32 cellular contexts compared by ENCODE assay signal in genomic region chr11:81476345-81476744, GRCh38.
"Had no signal": no experiment of that assay in that cellular context is flagged by ENCODE, and none has a peak within 500 bp of the region (broad histone marks: within the 10 kb centered on the region; RNA-seq: fewer than 3 reads in every experiment).

No MANE protein-coding gene starts in this region.

- H3K9me3 Mint-ChIP-seq: activated B cell treated with CpG ODN at 0.5 μM for 24 hours; activated CD4-positive, alpha-beta T cell treated with anti-CD3 and anti-CD28 coated beads, Interleukin-2, amount 10 ng/mL, durations not matched to agents 24 days and 14 days; activated naive CD4-positive, alpha-beta T cell treated with anti-CD3 and anti-CD28 coated beads, Interleukin-2, amount 10 ng/mL, durations not matched to agents 7 days and 5 days; activated naive CD4-positive, alpha-beta T cell treated with anti-CD3 and anti-CD28 coated beads, Interleukin-2, amount 50 U/mL, for 24 hours; activated naive CD8-positive, alpha-beta T cell treated with anti-CD3 and anti-CD28 coated beads, Interleukin-2, amount 10 ng/mL, durations not matched to agents 7 days and 5 days; activated naive CD8-positive, alpha-beta T cell treated with anti-CD3 and anti-CD28 coated beads, Interleukin-2, amount 50 U/mL, for 24 hours; activated T-cell treated with anti-CD3 and anti-CD28 coated beads, Interleukin-2, amount 50 U/mL, for 24 hours; activated T-helper 2 cell treated with anti-CD3 and anti-CD28 coated beads, Interferon-gamma antibody, Interleukin-2, Interleukin-4, amounts not matched to agents 10 μg/mL and 5 μg/mL and 100 μg/mL, durations not matched to agents 14 hours and 24 hours and 36 hours; brain; T-helper 1 cell treated with Interleukin-12 subunit alpha and Interleukin-12 subunit beta and Interleukin-4 antibody, amounts not matched to agents 30 μg/mL and 1 μg/mL, for 36 hours; T-helper 2 cell treated with Interferon-gamma antibody and Interleukin-4, amounts not matched to agents 5 μg/mL and 100 μg/mL, for 36 hours had no signal

- H3K9me3 ChIP-seq: ascending aorta had no signal

- H3K36me3 Mint-ChIP-seq: activated CD8-positive, alpha-beta memory T cell treated with anti-CD3 and anti-CD28 coated beads, Interleukin-2, amount 10 ng/mL, durations not matched to agents 7 days and 5 days; activated naive CD4-positive, alpha-beta T cell treated with anti-CD3 and anti-CD28 coated beads, Interleukin-2, amount 10 ng/mL, durations not matched to agents 7 days and 5 days; activated naive CD4-positive, alpha-beta T cell treated with anti-CD3 and anti-CD28 coated beads, Interleukin-2, amount 50 U/mL, for 24 hours; activated naive CD8-positive, alpha-beta T cell; activated naive CD8-positive, alpha-beta T cell treated with anti-CD3 and anti-CD28 coated beads, Interleukin-2, amount 10 ng/mL, durations not matched to agents 7 days and 5 days; brain had no signal

- DNase-seq: activated B cell treated with CpG ODN at 0.5 μM for 24 hours; activated CD4-positive, alpha-beta memory T cell treated with anti-CD3 and anti-CD28 coated beads, Interleukin-2, amount 10 ng/mL, durations not matched to agents 7 days and 5 days; activated CD4-positive, alpha-beta T cell treated with anti-CD3 and anti-CD28 coated beads for 4 hours; activated CD4-positive, alpha-beta T cell treated with anti-CD3 and anti-CD28 coated beads, Interleukin-2, amount 10 ng/mL, durations not matched to agents 24 days and 14 days; activated CD4-positive, alpha-beta T cell treated with anti-CD3 and anti-CD28 coated beads, Interleukin-2, amount 50 U/mL, for 48 hours; activated CD4-positive, CD25-positive, alpha-beta regulatory T cell treated with anti-CD3 and anti-CD28 coated beads, Interleukin-2, amount 50 U/mL, for 72 hours; activated CD8-positive, alpha-beta memory T cell treated with anti-CD3 and anti-CD28 coated beads for 24 hours; activated CD8-positive, alpha-beta memory T cell treated with anti-CD3 and anti-CD28 coated beads, Interleukin-2, amount 10 ng/mL, durations not matched to agents 7 days and 5 days; activated CD8-positive, alpha-beta memory T cell treated with anti-CD3 and anti-CD28 coated beads, Interleukin-2, amount 50 U/mL, for 48 hours; activated CD8-positive, alpha-beta T cell treated with anti-CD3 and anti-CD28 coated beads, Interleukin-2, amount 10 ng/mL, durations not matched to agents 7 days and 5 days; activated effector memory CD4-positive, alpha-beta T cell treated with Interleukin-2 at 50 U/mL for 16 hours; activated gamma-delta T cell; activated naive CD4-positive, alpha-beta T cell treated with anti-CD3 and anti-CD28 coated beads, Interleukin-2, amount 10 ng/mL, durations not matched to agents 7 days and 5 days; activated naive CD4-positive, alpha-beta T cell treated with Interleukin-2 at 50 U/mL for 16 hours; activated naive CD8-positive, alpha-beta T cell treated with anti-CD3 and anti-CD28 coated beads, Interleukin-2, amount 10 ng/mL, durations not matched to agents 7 days and 5 days; activated naive CD8-positive, alpha-beta T cell treated with anti-CD3 and anti-CD28 coated beads, Interleukin-2, amount 50 U/mL, for 24 hours; activated T-cell treated with anti-CD3 and anti-CD28 coated beads, Interleukin-2, amount 50 U/mL, for 24 hours; activated T-cell treated with anti-CD3 and anti-CD28 coated beads, Interleukin-2, amount 50 U/mL, for 48 hours; amygdala; anterior cingulate cortex; central memory CD4-positive, alpha-beta T cell; T-helper 1 cell; T-helper 2 cell; T-helper 9 cell had no signal

- H3K4me3 ChIP-seq: ascending aorta had no signal

- H3K36me3 ChIP-seq: ascending aorta had no signal

- H3K4me3 Mint-ChIP-seq: activated B cell treated with CpG ODN at 0.5 μM for 24 hours; activated CD4-positive, alpha-beta memory T cell treated with anti-CD3 and anti-CD28 coated beads, Interleukin-2, amount 10 ng/mL, durations not matched to agents 7 days and 5 days; activated CD4-positive, alpha-beta T cell treated with anti-CD3 and anti-CD28 coated beads, Interleukin-2, amount 10 ng/mL, durations not matched to agents 24 days and 14 days; activated CD8-positive, alpha-beta memory T cell treated with anti-CD3 and anti-CD28 coated beads, Interleukin-2, amount 10 ng/mL, durations not matched to agents 7 days and 5 days; activated CD8-positive, alpha-beta T cell treated with anti-CD3 and anti-CD28 coated beads, Interleukin-2, amount 10 ng/mL, durations not matched to agents 7 days and 5 days; activated naive CD4-positive, alpha-beta T cell treated with anti-CD3 and anti-CD28 coated beads, Interleukin-2, amount 10 ng/mL, durations not matched to agents 7 days and 5 days; activated naive CD4-positive, alpha-beta T cell treated with anti-CD3 and anti-CD28 coated beads, Interleukin-2, amount 50 U/mL, for 24 hours; activated naive CD8-positive, alpha-beta T cell; activated naive CD8-positive, alpha-beta T cell treated with anti-CD3 and anti-CD28 coated beads, Interleukin-2, amount 10 ng/mL, durations not matched to agents 7 days and 5 days; activated naive CD8-positive, alpha-beta T cell treated with anti-CD3 and anti-CD28 coated beads, Interleukin-2, amount 50 U/mL, for 24 hours; activated T-cell treated with anti-CD3 and anti-CD28 coated beads, Interleukin-2, amount 50 U/mL, for 24 hours; brain; T-helper 1 cell treated with Interleukin-12 subunit alpha and Interleukin-12 subunit beta and Interleukin-4 antibody, amounts not matched to agents 30 μg/mL and 1 μg/mL, for 36 hours; T-helper 2 cell treated with Interferon-gamma antibody and Interleukin-4, amounts not matched to agents 5 μg/mL and 100 μg/mL, for 36 hours had no signal

- H3K27me3 ChIP-seq: ascending aorta had no signal

- H3K27ac Mint-ChIP-seq: activated B cell treated with CpG ODN at 0.5 μM for 24 hours; activated CD4-positive, alpha-beta memory T cell treated with anti-CD3 and anti-CD28 coated beads, Interleukin-2, amount 10 ng/mL, durations not matched to agents 7 days and 5 days; activated CD4-positive, alpha-beta T cell treated with anti-CD3 and anti-CD28 coated beads, Interleukin-2, amount 10 ng/mL, durations not matched to agents 24 days and 14 days; activated CD8-positive, alpha-beta memory T cell treated with anti-CD3 and anti-CD28 coated beads, Interleukin-2, amount 10 ng/mL, durations not matched to agents 7 days and 5 days; activated CD8-positive, alpha-beta T cell treated with anti-CD3 and anti-CD28 coated beads, Interleukin-2, amount 10 ng/mL, durations not matched to agents 7 days and 5 days; activated naive CD4-positive, alpha-beta T cell treated with anti-CD3 and anti-CD28 coated beads, Interleukin-2, amount 10 ng/mL, durations not matched to agents 7 days and 5 days; activated naive CD4-positive, alpha-beta T cell treated with anti-CD3 and anti-CD28 coated beads, Interleukin-2, amount 50 U/mL, for 24 hours; activated naive CD8-positive, alpha-beta T cell; activated naive CD8-positive, alpha-beta T cell treated with anti-CD3 and anti-CD28 coated beads, Interleukin-2, amount 10 ng/mL, durations not matched to agents 7 days and 5 days; activated naive CD8-positive, alpha-beta T cell treated with anti-CD3 and anti-CD28 coated beads, Interleukin-2, amount 50 U/mL, for 24 hours; activated T-cell treated with anti-CD3 and anti-CD28 coated beads, Interleukin-2, amount 50 U/mL, for 24 hours; activated T-helper 2 cell treated with anti-CD3 and anti-CD28 coated beads, Interferon-gamma antibody, Interleukin-2, Interleukin-4, amounts not matched to agents 10 μg/mL and 5 μg/mL and 100 μg/mL, durations not matched to agents 14 hours and 24 hours and 36 hours; brain; T-helper 1 cell treated with Interleukin-12 subunit alpha and Interleukin-12 subunit beta and Interleukin-4 antibody, amounts not matched to agents 30 μg/mL and 1 μg/mL, for 36 hours; T-helper 2 cell treated with Interferon-gamma antibody and Interleukin-4, amounts not matched to agents 5 μg/mL and 100 μg/mL, for 36 hours had no signal

- H3K27me3 Mint-ChIP-seq: activated B cell treated with CpG ODN at 0.5 μM for 24 hours; activated CD4-positive, alpha-beta memory T cell treated with anti-CD3 and anti-CD28 coated beads, Interleukin-2, amount 10 ng/mL, durations not matched to agents 7 days and 5 days; activated CD4-positive, alpha-beta T cell treated with anti-CD3 and anti-CD28 coated beads, Interleukin-2, amount 10 ng/mL, durations not matched to agents 24 days and 14 days; activated CD8-positive, alpha-beta memory T cell treated with anti-CD3 and anti-CD28 coated beads, Interleukin-2, amount 10 ng/mL, durations not matched to agents 7 days and 5 days; activated naive CD4-positive, alpha-beta T cell treated with anti-CD3 and anti-CD28 coated beads, Interleukin-2, amount 10 ng/mL, durations not matched to agents 7 days and 5 days; activated naive CD4-positive, alpha-beta T cell treated with anti-CD3 and anti-CD28 coated beads, Interleukin-2, amount 50 U/mL, for 24 hours; activated naive CD8-positive, alpha-beta T cell; activated naive CD8-positive, alpha-beta T cell treated with anti-CD3 and anti-CD28 coated beads, Interleukin-2, amount 10 ng/mL, durations not matched to agents 7 days and 5 days; activated naive CD8-positive, alpha-beta T cell treated with anti-CD3 and anti-CD28 coated beads, Interleukin-2, amount 50 U/mL, for 24 hours; activated T-cell treated with anti-CD3 and anti-CD28 coated beads, Interleukin-2, amount 50 U/mL, for 24 hours had no signal

- H3K4me1 ChIP-seq: ascending aorta had no signal

- H3K4me1 Mint-ChIP-seq: activated B cell treated with CpG ODN at 0.5 μM for 24 hours; activated CD4-positive, alpha-beta memory T cell treated with anti-CD3 and anti-CD28 coated beads, Interleukin-2, amount 10 ng/mL, durations not matched to agents 7 days and 5 days; activated CD4-positive, alpha-beta T cell treated with anti-CD3 and anti-CD28 coated beads, Interleukin-2, amount 10 ng/mL, durations not matched to agents 24 days and 14 days; activated CD8-positive, alpha-beta memory T cell treated with anti-CD3 and anti-CD28 coated beads, Interleukin-2, amount 10 ng/mL, durations not matched to agents 7 days and 5 days; activated naive CD4-positive, alpha-beta T cell treated with anti-CD3 and anti-CD28 coated beads, Interleukin-2, amount 10 ng/mL, durations not matched to agents 7 days and 5 days; activated naive CD4-positive, alpha-beta T cell treated with anti-CD3 and anti-CD28 coated beads, Interleukin-2, amount 50 U/mL, for 24 hours; activated naive CD8-positive, alpha-beta T cell treated with anti-CD3 and anti-CD28 coated beads, Interleukin-2, amount 10 ng/mL, durations not matched to agents 7 days and 5 days; activated naive CD8-positive, alpha-beta T cell treated with anti-CD3 and anti-CD28 coated beads, Interleukin-2, amount 50 U/mL, for 24 hours had no signal

- H3K27ac ChIP-seq: ascending aorta, VCaP had no signal
